In genomic region chr9:37126214-37126788, GRCh38 we compare ENCODE assay signal across 16 cellular contexts.
"Had no signal": no experiment of that assay in that cellular context is flagged by ENCODE, and none has a peak within 500 bp of the region (broad histone marks: within the 10 kb centered on the region; RNA-seq: fewer than 3 reads in every experiment).

No MANE protein-coding gene starts in this region.

- H3K9me3 ChIP-seq: ovary, spleen, upper lobe of right lung had no signal

- H3K4me3 Mint-ChIP-seq: activated naive CD4-positive, alpha-beta T cell treated with anti-CD3 and anti-CD28 coated beads for 36 hours; activated naive CD8-positive, alpha-beta T cell treated with anti-CD3 and anti-CD28 coated beads, Interleukin-2, amount 50 U/mL, for 24 hours; endodermal cell; naive B cell; neural progenitor cell; stimulated activated naive CD8-positive, alpha-beta T cell treated with anti-CD3 and anti-CD28 coated beads, Interleukin-15, amount 100 ng/mL, for 72 hours had no signal

- H3K27me3 Mint-ChIP-seq: activated naive CD8-positive, alpha-beta T cell treated with anti-CD3 and anti-CD28 coated beads, Interleukin-2, amount 50 U/mL, for 24 hours; naive B cell; stimulated activated naive CD8-positive, alpha-beta T cell treated with anti-CD3 and anti-CD28 coated beads, Interleukin-15, amount 100 ng/mL, for 72 hours had no signal

- H3K27me3 ChIP-seq: cardiac muscle cell, dorsolateral prefrontal cortex, hepatocyte, neural progenitor cell, ovary, spleen, upper lobe of right lung had no signal

- H3K4me2 ChIP-seq: hepatocyte, neural progenitor cell had no signal

- H3K27ac Mint-ChIP-seq: activated naive CD4-positive, alpha-beta T cell treated with anti-CD3 and anti-CD28 coated beads for 36 hours; activated naive CD8-positive, alpha-beta T cell treated with anti-CD3 and anti-CD28 coated beads, Interleukin-2, amount 50 U/mL, for 24 hours; activated T-helper 2 cell treated with anti-CD3 and anti-CD28 coated beads, Interferon-gamma antibody, Interleukin-2, Interleukin-4, amounts not matched to agents 10 μg/mL and 5 μg/mL and 100 μg/mL, durations not matched to agents 14 hours and 24 hours and 36 hours; endodermal cell; neural progenitor cell; stimulated activated naive CD8-positive, alpha-beta T cell treated with anti-CD3 and anti-CD28 coated beads, Interleukin-15, amount 100 ng/mL, for 72 hours had no signal

- H2AFZ ChIP-seq: hepatocyte, neural progenitor cell had no signal

- H3K4me3 ChIP-seq: cardiac muscle cell, dorsolateral prefrontal cortex, hepatocyte, neural progenitor cell, ovary, spleen, upper lobe of right lung had no signal

- H3K27ac ChIP-seq: cardiac muscle cell, dorsolateral prefrontal cortex, hepatocyte, neural progenitor cell, ovary, spleen, upper lobe of right lung had no signal

- ATAC-seq: activated naive CD8-positive, alpha-beta T cell treated with anti-CD3 and anti-CD28 coated beads, Interleukin-2, amount 50 U/mL, for 24 hours; sciatic nerve; stimulated activated naive CD8-positive, alpha-beta T cell treated with anti-CD3 and anti-CD28 coated beads, Interleukin-15, amount 100 ng/mL, for 72 hours; upper lobe of right lung had no signal

- DNase-seq: activated naive CD4-positive, alpha-beta T cell treated with anti-CD3 and anti-CD28 coated beads for 36 hours; activated naive CD8-positive, alpha-beta T cell treated with anti-CD3 and anti-CD28 coated beads, Interleukin-2, amount 50 U/mL, for 24 hours; activated T-cell treated with anti-CD3 and anti-CD28 coated beads for 4 hours; dorsolateral prefrontal cortex; endodermal cell; islet precursor cell; naive B cell; ovary; spleen; stimulated activated naive CD8-positive, alpha-beta T cell treated with anti-CD3 and anti-CD28 coated beads, Interleukin-15, amount 100 ng/mL, for 72 hours; upper lobe of right lung had no signal

- H3K9ac ChIP-seq: neural progenitor cell had no signal

- H3K36me3 ChIP-seq: neural progenitor cell, ovary had no signal

- H3K9me3 Mint-ChIP-seq: activated naive CD4-positive, alpha-beta T cell treated with anti-CD3 and anti-CD28 coated beads for 36 hours; activated naive CD8-positive, alpha-beta T cell treated with anti-CD3 and anti-CD28 coated beads, Interleukin-2, amount 50 U/mL, for 24 hours; activated T-helper 2 cell treated with anti-CD3 and anti-CD28 coated beads, Interferon-gamma antibody, Interleukin-2, Interleukin-4, amounts not matched to agents 10 μg/mL and 5 μg/mL and 100 μg/mL, durations not matched to agents 14 hours and 24 hours and 36 hours; endodermal cell; naive B cell; neural progenitor cell; stimulated activated naive CD8-positive, alpha-beta T cell treated with anti-CD3 and anti-CD28 coated beads, Interleukin-15, amount 100 ng/mL, for 72 hours had no signal
